In the genomic region with DNA sequence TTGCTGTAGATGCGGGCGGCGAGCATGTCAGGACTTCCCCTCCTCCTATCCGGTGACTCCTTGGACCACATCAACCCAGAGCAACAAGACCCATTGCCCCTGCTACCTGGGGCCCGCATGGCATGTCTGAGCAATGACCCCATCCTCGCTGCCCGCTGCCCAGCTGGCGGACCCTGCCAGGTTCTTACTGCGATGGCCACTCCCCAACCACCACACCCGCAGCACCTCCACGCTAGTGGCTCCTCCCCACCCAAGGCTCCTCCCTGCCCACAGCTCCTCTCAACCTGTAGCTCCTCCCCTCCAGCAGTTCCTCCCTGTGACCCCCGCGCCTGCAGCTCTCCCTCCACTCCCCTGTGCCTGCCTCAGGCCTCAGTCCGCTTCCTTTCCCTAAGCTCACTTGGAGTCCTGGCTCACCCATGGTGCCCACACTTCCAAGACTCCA, we compare ENCODE assay signal across 1 cellular context.
TF ChIP-seq lines count a peak whose summit lies in the region.

No MANE protein-coding gene starts in this region.

TF ChIP-seq in K562, 482 proteins besides CTCF, POLR2A, EP300 and RAD21 (continued from another document):
- TF ChIP-seq, protein P1, sequence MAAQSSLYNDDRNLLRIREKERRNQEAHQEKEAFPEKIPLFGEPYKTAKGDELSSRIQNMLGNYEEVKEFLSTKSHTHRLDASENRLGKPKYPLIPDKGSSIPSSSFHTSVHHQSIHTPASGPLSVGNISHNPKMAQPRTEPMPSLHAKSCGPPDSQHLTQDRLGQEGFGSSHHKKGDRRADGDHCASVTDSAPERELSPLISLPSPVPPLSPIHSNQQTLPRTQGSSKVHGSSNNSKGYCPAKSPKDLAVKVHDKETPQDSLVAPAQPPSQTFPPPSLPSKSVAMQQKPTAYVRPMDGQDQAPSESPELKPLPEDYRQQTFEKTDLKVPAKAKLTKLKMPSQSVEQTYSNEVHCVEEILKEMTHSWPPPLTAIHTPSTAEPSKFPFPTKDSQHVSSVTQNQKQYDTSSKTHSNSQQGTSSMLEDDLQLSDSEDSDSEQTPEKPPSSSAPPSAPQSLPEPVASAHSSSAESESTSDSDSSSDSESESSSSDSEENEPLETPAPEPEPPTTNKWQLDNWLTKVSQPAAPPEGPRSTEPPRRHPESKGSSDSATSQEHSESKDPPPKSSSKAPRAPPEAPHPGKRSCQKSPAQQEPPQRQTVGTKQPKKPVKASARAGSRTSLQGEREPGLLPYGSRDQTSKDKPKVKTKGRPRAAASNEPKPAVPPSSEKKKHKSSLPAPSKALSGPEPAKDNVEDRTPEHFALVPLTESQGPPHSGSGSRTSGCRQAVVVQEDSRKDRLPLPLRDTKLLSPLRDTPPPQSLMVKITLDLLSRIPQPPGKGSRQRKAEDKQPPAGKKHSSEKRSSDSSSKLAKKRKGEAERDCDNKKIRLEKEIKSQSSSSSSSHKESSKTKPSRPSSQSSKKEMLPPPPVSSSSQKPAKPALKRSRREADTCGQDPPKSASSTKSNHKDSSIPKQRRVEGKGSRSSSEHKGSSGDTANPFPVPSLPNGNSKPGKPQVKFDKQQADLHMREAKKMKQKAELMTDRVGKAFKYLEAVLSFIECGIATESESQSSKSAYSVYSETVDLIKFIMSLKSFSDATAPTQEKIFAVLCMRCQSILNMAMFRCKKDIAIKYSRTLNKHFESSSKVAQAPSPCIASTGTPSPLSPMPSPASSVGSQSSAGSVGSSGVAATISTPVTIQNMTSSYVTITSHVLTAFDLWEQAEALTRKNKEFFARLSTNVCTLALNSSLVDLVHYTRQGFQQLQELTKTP (IDR thresholded peaks at IDR 0.05; ENCODE audit: low read depth in 1 of 2, partially characterized antibody in 2 of 2), result peak in 1 of 2 experiments; percentile 30
- TF ChIP-seq CXXC5 (CRISPR knock-in tag; IDR thresholded peaks at IDR 0.05) (no peak), SPI1 (IDR thresholded peaks at IDR 0.05; ENCODE audit: borderline replicate concordance, low read depth, low read length) (peak; percentile 91), HDGF (IDR thresholded peaks at IDR 0.05) (peak; percentile 98), MAZ (CRISPR knock-in tag; conservative IDR thresholded peaks at IDR 0.05 in 1 of 2, IDR thresholded peaks at IDR 0.05 in 1 of 2) (peak in 1 of 2 experiments; percentile 20; a peak in 1 of 4 replicates), BDP1 (IDR thresholded peaks at IDR 0.05; ENCODE audit: insufficient read depth, insufficient read length) (no peak), RFX7 (CRISPR knock-in tag; IDR thresholded peaks at IDR 0.05) (no peak), ESRRA (IDR thresholded peaks at IDR 0.05; ENCODE audit: borderline replicate concordance, low read depth) (0 out of 2 replicates have a peak, but pooled peaks have one; percentile 16), RBFOX2 (IDR thresholded peaks at IDR 0.05; ENCODE audit: low read depth, low read length) (peak; percentile 59), ATF1 (CRISPR knock-in tag; IDR thresholded peaks at IDR 0.05) (no peak), ATF1 (tag; IDR thresholded peaks at IDR 0.05) (peak; percentile 33)
- TF ChIP-seq, protein P2, sequence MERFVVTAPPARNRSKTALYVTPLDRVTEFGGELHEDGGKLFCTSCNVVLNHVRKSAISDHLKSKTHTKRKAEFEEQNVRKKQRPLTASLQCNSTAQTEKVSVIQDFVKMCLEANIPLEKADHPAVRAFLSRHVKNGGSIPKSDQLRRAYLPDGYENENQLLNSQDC (CRISPR knock-in tag; IDR thresholded peaks at IDR 0.05), result no peak
- TF ChIP-seq, protein P3, sequence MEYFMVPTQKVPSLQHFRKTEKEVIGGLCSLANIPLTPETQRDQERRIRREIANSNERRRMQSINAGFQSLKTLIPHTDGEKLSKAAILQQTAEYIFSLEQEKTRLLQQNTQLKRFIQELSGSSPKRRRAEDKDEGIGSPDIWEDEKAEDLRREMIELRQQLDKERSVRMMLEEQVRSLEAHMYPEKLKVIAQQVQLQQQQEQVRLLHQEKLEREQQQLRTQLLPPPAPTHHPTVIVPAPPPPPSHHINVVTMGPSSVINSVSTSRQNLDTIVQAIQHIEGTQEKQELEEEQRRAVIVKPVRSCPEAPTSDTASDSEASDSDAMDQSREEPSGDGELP (CRISPR knock-in tag; IDR thresholded peaks at IDR 0.05; ENCODE audit: borderline replicate concordance), result 0 out of 2 replicates have a peak, but pooled peaks have one; percentile 45
- TF ChIP-seq, protein P4, sequence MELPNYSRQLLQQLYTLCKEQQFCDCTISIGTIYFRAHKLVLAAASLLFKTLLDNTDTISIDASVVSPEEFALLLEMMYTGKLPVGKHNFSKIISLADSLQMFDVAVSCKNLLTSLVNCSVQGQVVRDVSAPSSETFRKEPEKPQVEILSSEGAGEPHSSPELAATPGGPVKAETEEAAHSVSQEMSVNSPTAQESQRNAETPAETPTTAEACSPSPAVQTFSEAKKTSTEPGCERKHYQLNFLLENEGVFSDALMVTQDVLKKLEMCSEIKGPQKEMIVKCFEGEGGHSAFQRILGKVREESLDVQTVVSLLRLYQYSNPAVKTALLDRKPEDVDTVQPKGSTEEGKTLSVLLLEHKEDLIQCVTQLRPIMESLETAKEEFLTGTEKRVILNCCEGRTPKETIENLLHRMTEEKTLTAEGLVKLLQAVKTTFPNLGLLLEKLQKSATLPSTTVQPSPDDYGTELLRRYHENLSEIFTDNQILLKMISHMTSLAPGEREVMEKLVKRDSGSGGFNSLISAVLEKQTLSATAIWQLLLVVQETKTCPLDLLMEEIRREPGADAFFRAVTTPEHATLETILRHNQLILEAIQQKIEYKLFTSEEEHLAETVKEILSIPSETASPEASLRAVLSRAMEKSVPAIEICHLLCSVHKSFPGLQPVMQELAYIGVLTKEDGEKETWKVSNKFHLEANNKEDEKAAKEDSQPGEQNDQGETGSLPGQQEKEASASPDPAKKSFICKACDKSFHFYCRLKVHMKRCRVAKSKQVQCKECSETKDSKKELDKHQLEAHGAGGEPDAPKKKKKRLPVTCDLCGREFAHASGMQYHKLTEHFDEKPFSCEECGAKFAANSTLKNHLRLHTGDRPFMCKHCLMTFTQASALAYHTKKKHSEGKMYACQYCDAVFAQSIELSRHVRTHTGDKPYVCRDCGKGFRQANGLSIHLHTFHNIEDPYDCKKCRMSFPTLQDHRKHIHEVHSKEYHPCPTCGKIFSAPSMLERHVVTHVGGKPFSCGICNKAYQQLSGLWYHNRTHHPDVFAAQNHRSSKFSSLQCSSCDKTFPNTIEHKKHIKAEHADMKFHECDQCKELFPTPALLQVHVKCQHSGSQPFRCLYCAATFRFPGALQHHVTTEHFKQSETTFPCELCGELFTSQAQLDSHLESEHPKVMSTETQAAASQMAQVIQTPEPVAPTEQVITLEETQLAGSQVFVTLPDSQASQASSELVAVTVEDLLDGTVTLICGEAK (IDR thresholded peaks at IDR 0.05), result no peak
- TF ChIP-seq, protein P4 (CRISPR knock-in tag; IDR thresholded peaks at IDR 0.05), result peak; percentile 28; the same call in 1 of the 2 replicates
